In the genomic region with DNA sequence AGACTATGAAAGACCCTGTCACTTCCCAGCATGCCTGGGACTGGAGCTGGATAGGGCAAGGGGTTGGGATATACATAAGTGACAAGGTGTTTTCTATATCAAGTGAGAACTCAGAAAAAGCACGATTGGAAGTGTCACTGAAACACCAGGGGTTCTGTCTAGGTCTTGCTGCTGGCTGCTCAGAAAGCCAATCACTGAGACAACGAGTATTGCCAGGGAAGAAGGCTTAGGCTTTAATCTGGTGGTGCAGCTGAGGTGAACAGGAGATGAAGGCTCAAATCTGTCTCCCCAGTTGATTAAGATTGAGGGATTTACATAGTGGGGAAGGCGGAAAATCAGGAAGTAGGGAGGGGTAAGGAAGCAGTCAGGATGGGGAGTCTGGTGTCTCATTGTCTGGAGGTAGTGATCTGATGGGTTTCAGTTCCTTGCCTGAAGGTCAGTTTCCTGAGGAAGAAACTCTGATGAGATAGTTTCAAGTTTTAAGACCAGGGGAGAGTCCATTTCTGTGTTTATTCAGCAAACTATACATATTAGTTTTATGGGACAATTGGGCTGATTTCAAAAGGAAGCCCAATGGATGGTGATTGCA, we compare ENCODE assay signal across 33 cellular contexts. TPM values are rescaled to one million over a fixed set of nuclear protein-coding genes. Genes with fewer than 3 reads are reported as not detected.
DNase-seq lines count a peak whose midpoint lies in the region; ATAC-seq, FAIRE-seq and TF ChIP-seq lines count a peak whose summit lies in the region.
"Had no signal": no experiment of that assay in that cellular context is flagged by ENCODE, and none has a peak within 500 bp of the region (broad histone marks: within the 10 kb centered on the region; RNA-seq: fewer than 3 reads in every experiment).

No MANE protein-coding gene starts in this region.

- no peak for FAIRE-seq in small intestine (lab: Jason Lieb, UNC)
- FAIRE-seq: A549 had no signal

- WGBS in small intestine, 3 donors, result 76 to 88% (median 81%) methylated on average over 3 of the region's 3 CpGs

- H3K4me3 Mint-ChIP-seq in endothelial cell (ENCODE audit: unreplicated experiment), result peak overlapping the region; percentile 82
- no peak overlapping the region for H3K4me3 Mint-ChIP-seq in stimulated activated memory B cell treated with anti-CD40 and anti-IgM and Interleukin-4, amounts not matched to agents 10 μg/mL and 1 μg/mL and 100 μg/mL, for 72 hours
- H3K4me3 Mint-ChIP-seq: activated naive CD8-positive, alpha-beta T cell; effector memory CD8-positive, alpha-beta T cell had no signal

- no peaks in the 10 kb centered on the region for H3K27me3 ChIP-seq in small intestine (ENCODE audit: control insufficient read depth in 2 of 2, insufficient read depth in 2 of 2, low read length in 2 of 2)
- H3K27me3 ChIP-seq: heart left ventricle had no signal

- no peaks in the 10 kb centered on the region for H3K9me3 ChIP-seq in small intestine (ENCODE audit: control insufficient read depth, low read depth)
- H3K9me3 ChIP-seq: A549, HAP-1 had no signal

- ATAC-seq in left ventricle myocardium superior (peak; percentile 25), left cardiac atrium (no peak)
- peak; percentile 65 for ATAC-seq in stimulated activated memory B cell treated with anti-CD40 and anti-IgM and Interleukin-4, amounts not matched to agents 10 μg/mL and 1 μg/mL and 100 μg/mL, for 72 hours
- ATAC-seq: A549; effector memory CD8-positive, alpha-beta T cell; heart left ventricle; left colon had no signal

- H3K4me1 Mint-ChIP-seq in endothelial cell (ENCODE audit: unreplicated experiment), result peaks cover 9% of the 10 kb centered on the region
- H3K4me1 Mint-ChIP-seq in stimulated activated memory B cell treated with anti-CD40 and anti-IgM and Interleukin-4, amounts not matched to agents 10 μg/mL and 1 μg/mL and 100 μg/mL, for 72 hours, result peaks cover 15% of the 10 kb centered on the region

- H3K4me3 ChIP-seq in small intestine (ENCODE audit: low read depth in 1 of 2, low read length in 2 of 2), result no peak overlapping the region
- H3K4me3 ChIP-seq: A549, coronary artery, HAP-1, heart left ventricle, PC-9, skin epidermis had no signal

- DNase-seq in left ventricle myocardium superior (no peak), left cardiac atrium (no peak), NCI-H82 treated with DMSO at 0.1 percent for 48 hours (lab: John Stamatoyannopoulos, UW; ENCODE audit: unreplicated experiment) (peak; percentile 60), endothelial cell (ENCODE audit: low spot score) (no peak), putamen (ENCODE audit: low spot score) (no peak), small intestine (no peak), AG08396 (ENCODE audit: low spot score) (no peak)
- DNase-seq: activated CD4-positive, alpha-beta T cell treated with anti-CD3 and anti-CD28 coated beads, Interleukin-2, amount 50 U/mL, for 4 hours; activated CD4-positive, CD25-positive, alpha-beta regulatory T cell; anterior cingulate cortex; COR-L47; DMS79; effector memory CD8-positive, alpha-beta T cell; GDM1; heart left ventricle; left colon; NCI-H1436; NCI-H2107; NCI-H446; PC-9; Right ventricle myocardium superior; stimulated activated CD4-positive, alpha-beta T cell treated with anti-CD3 and anti-CD28 coated beads, Interleukin-1b, Interleukin-23, amount 100 ng/mL, for 48 hours; stimulated activated CD8-positive, alpha-beta memory T cell treated with anti-CD3 and anti-CD28 coated beads, Interleukin-4, amount 100 ng/mL, for 48 hours; SW 1271; T-helper 9 cell; trophoblast cell had no signal

- H3K4me1 ChIP-seq in small intestine (ENCODE audit: control insufficient read depth in 2 of 2, insufficient read depth in 1 of 2, low read depth in 1 of 2, low read length in 1 of 2), result no peaks in the 10 kb centered on the region
- H3K4me1 ChIP-seq: A549, HAP-1, heart left ventricle had no signal

- TF ChIP-seq CTCF in endothelial cell (IDR thresholded peaks at IDR 0.05; ENCODE audit: unreplicated experiment), result no peak

- intact Hi-C loops in left ventricle myocardium superior (cut with micrococcal nuclease) (no loop called here), left cardiac atrium (cut with DNase I) (no loop called here)

- peaks cover 7% of the 10 kb centered on the region for H3K27me3 Mint-ChIP-seq in endothelial cell (ENCODE audit: unreplicated experiment)
- no peaks in the 10 kb centered on the region for H3K27me3 Mint-ChIP-seq in stimulated activated memory B cell treated with anti-CD40 and anti-IgM and Interleukin-4, amounts not matched to agents 10 μg/mL and 1 μg/mL and 100 μg/mL, for 72 hours
- H3K27me3 Mint-ChIP-seq: activated naive CD8-positive, alpha-beta T cell; effector memory CD8-positive, alpha-beta T cell had no signal

- peak overlapping the region; percentile 90 for H3K27ac Mint-ChIP-seq in endothelial cell (ENCODE audit: unreplicated experiment)
- H3K27ac Mint-ChIP-seq in stimulated activated memory B cell treated with anti-CD40 and anti-IgM and Interleukin-4, amounts not matched to agents 10 μg/mL and 1 μg/mL and 100 μg/mL, for 72 hours, result peak overlapping the region; percentile 43
- H3K27ac Mint-ChIP-seq: activated naive CD8-positive, alpha-beta T cell; activated T-helper 2 cell treated with anti-CD3 and anti-CD28 coated beads, Interferon-gamma antibody, Interleukin-2, Interleukin-4, amounts not matched to agents 10 μg/mL and 5 μg/mL and 100 μg/mL, durations not matched to agents 14 hours and 24 hours and 36 hours; effector memory CD8-positive, alpha-beta T cell had no signal

- H3K27ac ChIP-seq in small intestine (ENCODE audit: low read depth in 1 of 2, low read length in 1 of 2), result no peak overlapping the region
- H3K27ac ChIP-seq: A549, coronary artery, PC-9 had no signal

- no peaks in the 10 kb centered on the region for H3K9me3 Mint-ChIP-seq in endothelial cell (ENCODE audit: unreplicated experiment)
- H3K9me3 Mint-ChIP-seq in stimulated activated memory B cell treated with anti-CD40 and anti-IgM and Interleukin-4, amounts not matched to agents 10 μg/mL and 1 μg/mL and 100 μg/mL, for 72 hours, result peaks cover 4% of the 10 kb centered on the region

- H3K36me3 Mint-ChIP-seq in endothelial cell (ENCODE audit: low read depth, unreplicated experiment), result peaks cover 49% of the 10 kb centered on the region
- H3K36me3 Mint-ChIP-seq in stimulated activated memory B cell treated with anti-CD40 and anti-IgM and Interleukin-4, amounts not matched to agents 10 μg/mL and 1 μg/mL and 100 μg/mL, for 72 hours, result peaks cover 34% of the 10 kb centered on the region

- H3K36me3 ChIP-seq in small intestine (ENCODE audit: control insufficient read depth in 2 of 2, insufficient read depth in 2 of 2, low read length in 2 of 2), result peaks cover 0 to 7% of the 10 kb centered on the region in 2 donors
- H3K36me3 ChIP-seq: HAP-1 had no signal

RNA-seq across cellular contexts. Expression of gene C2orf74, which starts 3.5 kb away (rescaled TPM):
- 28.0 TPM for total RNA-seq in left ventricle myocardium superior
- 10 to 100 TPM; 12.4 to 30.0 TPM for total RNA-seq in left cardiac atrium
- total RNA-seq in endothelial cell (ENCODE audit: unreplicated experiment), result 13.6 TPM
- 1 to 10 TPM; 2.2 to 9.9 (median 5.1) TPM for polyA plus RNA-seq in small intestine

Comparison
In these comparisons a context has a peak if more than half of its experiments do, and no peak if none do; other contexts are left out.
1. ATAC-seq: peak in left ventricle myocardium superior (single experiment) and stimulated activated memory B cell treated with anti-CD40 and anti-IgM and Interleukin-4, amounts not matched to agents 10 μg/mL and 1 μg/mL and 100 μg/mL, for 72 hours (single experiment); none in left cardiac atrium (0 of 2).